Comparison of ENCODE assay signal across 1 cellular context in the genomic region with DNA sequence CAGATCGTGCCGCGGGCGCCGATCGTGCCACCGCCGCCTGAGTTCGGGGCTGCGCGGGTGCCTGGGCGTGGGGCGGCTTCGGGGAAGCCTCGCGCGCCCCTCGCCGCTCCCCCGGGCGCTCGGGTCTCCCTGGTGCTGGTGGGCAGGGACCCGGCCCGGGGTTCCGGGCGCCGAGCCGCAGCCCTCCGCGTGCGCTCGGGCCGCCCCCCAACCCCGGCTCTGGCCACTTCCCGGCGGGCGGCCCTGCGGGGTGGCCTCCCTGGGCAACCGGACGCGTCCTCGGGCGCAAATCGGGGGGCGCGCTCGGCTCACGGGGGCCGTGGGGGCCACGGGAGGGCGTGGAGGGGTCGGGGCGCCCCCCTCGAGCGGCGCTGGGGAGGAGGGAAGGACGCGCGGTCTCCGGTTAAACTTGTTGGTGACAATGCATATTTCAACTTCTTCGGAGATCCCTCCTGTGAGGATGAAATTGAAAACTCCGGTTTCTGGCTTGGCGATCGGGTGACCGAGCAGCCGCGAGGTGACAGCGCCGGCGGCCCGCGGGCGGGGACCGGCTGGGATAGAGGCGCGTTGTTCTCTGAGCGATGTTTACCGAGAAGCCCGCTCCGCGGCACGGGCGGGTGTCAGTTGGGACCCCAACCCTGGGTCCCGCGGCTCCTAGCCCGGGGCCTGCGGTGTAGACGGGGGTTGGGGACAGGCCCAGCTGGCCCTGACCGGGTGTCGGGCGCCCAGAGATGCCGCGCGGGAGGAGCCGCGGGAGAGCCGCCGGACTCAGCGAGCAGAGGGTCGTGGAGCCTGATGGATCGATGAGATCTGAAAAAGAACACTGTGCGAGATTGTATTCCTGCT.
TF ChIP-seq lines count a peak whose summit lies in the region.

No MANE protein-coding gene starts in this region.

TF ChIP-seq in HepG2, 621 proteins besides CTCF, POLR2A, EP300 and RAD21 (continued from another document and continues in another):
- TF ChIP-seq, protein P1, sequence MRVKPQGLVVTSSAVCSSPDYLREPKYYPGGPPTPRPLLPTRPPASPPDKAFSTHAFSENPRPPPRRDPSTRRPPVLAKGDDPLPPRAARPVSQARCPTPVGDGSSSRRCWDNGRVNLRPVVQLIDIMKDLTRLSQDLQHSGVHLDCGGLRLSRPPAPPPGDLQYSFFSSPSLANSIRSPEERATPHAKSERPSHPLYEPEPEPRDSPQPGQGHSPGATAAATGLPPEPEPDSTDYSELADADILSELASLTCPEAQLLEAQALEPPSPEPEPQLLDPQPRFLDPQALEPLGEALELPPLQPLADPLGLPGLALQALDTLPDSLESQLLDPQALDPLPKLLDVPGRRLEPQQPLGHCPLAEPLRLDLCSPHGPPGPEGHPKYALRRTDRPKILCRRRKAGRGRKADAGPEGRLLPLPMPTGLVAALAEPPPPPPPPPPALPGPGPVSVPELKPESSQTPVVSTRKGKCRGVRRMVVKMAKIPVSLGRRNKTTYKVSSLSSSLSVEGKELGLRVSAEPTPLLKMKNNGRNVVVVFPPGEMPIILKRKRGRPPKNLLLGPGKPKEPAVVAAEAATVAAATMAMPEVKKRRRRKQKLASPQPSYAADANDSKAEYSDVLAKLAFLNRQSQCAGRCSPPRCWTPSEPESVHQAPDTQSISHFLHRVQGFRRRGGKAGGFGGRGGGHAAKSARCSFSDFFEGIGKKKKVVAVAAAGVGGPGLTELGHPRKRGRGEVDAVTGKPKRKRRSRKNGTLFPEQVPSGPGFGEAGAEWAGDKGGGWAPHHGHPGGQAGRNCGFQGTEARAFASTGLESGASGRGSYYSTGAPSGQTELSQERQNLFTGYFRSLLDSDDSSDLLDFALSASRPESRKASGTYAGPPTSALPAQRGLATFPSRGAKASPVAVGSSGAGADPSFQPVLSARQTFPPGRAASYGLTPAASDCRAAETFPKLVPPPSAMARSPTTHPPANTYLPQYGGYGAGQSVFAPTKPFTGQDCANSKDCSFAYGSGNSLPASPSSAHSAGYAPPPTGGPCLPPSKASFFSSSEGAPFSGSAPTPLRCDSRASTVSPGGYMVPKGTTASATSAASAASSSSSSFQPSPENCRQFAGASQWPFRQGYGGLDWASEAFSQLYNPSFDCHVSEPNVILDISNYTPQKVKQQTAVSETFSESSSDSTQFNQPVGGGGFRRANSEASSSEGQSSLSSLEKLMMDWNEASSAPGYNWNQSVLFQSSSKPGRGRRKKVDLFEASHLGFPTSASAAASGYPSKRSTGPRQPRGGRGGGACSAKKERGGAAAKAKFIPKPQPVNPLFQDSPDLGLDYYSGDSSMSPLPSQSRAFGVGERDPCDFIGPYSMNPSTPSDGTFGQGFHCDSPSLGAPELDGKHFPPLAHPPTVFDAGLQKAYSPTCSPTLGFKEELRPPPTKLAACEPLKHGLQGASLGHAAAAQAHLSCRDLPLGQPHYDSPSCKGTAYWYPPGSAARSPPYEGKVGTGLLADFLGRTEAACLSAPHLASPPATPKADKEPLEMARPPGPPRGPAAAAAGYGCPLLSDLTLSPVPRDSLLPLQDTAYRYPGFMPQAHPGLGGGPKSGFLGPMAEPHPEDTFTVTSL (CRISPR knock-in tag; IDR thresholded peaks at IDR 0.05; ENCODE audit: borderline replicate concordance): no peak
- TF ChIP-seq, protein P2, sequence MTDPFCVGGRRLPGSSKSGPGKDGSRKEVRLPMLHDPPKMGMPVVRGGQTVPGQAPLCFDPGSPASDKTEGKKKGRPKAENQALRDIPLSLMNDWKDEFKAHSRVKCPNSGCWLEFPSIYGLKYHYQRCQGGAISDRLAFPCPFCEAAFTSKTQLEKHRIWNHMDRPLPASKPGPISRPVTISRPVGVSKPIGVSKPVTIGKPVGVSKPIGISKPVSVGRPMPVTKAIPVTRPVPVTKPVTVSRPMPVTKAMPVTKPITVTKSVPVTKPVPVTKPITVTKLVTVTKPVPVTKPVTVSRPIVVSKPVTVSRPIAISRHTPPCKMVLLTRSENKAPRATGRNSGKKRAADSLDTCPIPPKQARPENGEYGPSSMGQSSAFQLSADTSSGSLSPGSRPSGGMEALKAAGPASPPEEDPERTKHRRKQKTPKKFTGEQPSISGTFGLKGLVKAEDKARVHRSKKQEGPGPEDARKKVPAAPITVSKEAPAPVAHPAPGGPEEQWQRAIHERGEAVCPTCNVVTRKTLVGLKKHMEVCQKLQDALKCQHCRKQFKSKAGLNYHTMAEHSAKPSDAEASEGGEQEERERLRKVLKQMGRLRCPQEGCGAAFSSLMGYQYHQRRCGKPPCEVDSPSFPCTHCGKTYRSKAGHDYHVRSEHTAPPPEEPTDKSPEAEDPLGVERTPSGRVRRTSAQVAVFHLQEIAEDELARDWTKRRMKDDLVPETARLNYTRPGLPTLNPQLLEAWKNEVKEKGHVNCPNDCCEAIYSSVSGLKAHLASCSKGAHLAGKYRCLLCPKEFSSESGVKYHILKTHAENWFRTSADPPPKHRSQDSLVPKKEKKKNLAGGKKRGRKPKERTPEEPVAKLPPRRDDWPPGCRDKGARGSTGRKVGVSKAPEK (CRISPR knock-in tag; IDR thresholded peaks at IDR 0.05; ENCODE audit: borderline replicate concordance): no peak
- TF ChIP-seq RBM39 (IDR thresholded peaks at IDR 0.05; ENCODE audit: low read depth, low read length, poor library complexity, severe bottlenecking) (no peak), MZF1 (CRISPR knock-in tag; IDR thresholded peaks at IDR 0.05; ENCODE audit: borderline replicate concordance) (no peak), ZMYM3 (CRISPR knock-in tag; IDR thresholded peaks at IDR 0.05) (no peak), ZNF496 (CRISPR knock-in tag; IDR thresholded peaks at IDR 0.05; ENCODE audit: insufficient replicate concordance) (no peak), ZKSCAN1 (IDR thresholded peaks at IDR 0.05; ENCODE audit: low read length) (no peak), ATM (IDR thresholded peaks at IDR 0.05; ENCODE audit: borderline replicate concordance) (no peak), ZFYVE20 (CRISPR knock-in tag; IDR thresholded peaks at IDR 0.05; ENCODE audit: borderline replicate concordance, low read depth) (no peak), GTF3A (CRISPR knock-in tag; conservative IDR thresholded peaks at IDR 0.05) (no peak), ZNF230 (CRISPR knock-in tag; IDR thresholded peaks at IDR 0.05) (no peak), ZNF350 (CRISPR knock-in tag; IDR thresholded peaks at IDR 0.05; ENCODE audit: borderline replicate concordance, low read depth) (no peak), ZNF670 (CRISPR knock-in tag; IDR thresholded peaks at IDR 0.05; ENCODE audit: borderline replicate concordance) (no peak), PAX8 (CRISPR knock-in tag; IDR thresholded peaks at IDR 0.05; ENCODE audit: borderline replicate concordance) (0 out of 2 replicates have a peak, but pooled peaks have one; percentile 17), ATAD3A (CRISPR knock-in tag; IDR thresholded peaks at IDR 0.05) (no peak), ZNF501 (CRISPR knock-in tag; IDR thresholded peaks at IDR 0.05) (peak; percentile 66; the same call in 1 of the 2 replicates), PRPF4 (IDR thresholded peaks at IDR 0.05; ENCODE audit: low read depth, low read length, poor library complexity, severe bottlenecking) (no peak), ZNF331 (CRISPR knock-in tag; IDR thresholded peaks at IDR 0.05) (no peak), MAZ (IDR thresholded peaks at IDR 0.05; ENCODE audit: borderline replicate concordance, low read depth, low read length) (no peak; the same call in 1 of the 2 replicates), MAZ (CRISPR knock-in tag; IDR thresholded peaks at IDR 0.05; ENCODE audit: low read depth) (no peak; the same call in none of the 2 replicates), ETV5 (CRISPR knock-in tag; IDR thresholded peaks at IDR 0.05; ENCODE audit: borderline replicate concordance) (no peak), SIN3A (IDR thresholded peaks at IDR 0.05; ENCODE audit: borderline replicate concordance, low read depth, low read length) (peak; percentile 22; the same call in 1 of the 2 replicates), ZBTB8A (CRISPR knock-in tag; IDR thresholded peaks at IDR 0.05; ENCODE audit: borderline replicate concordance, low read depth) (no peak), SALL2 (CRISPR knock-in tag; IDR thresholded peaks at IDR 0.05) (0 out of 2 replicates have a peak, but pooled peaks have one; percentile 18), MXI1 (IDR thresholded peaks at IDR 0.05; ENCODE audit: borderline replicate concordance, low read depth, low read length) (no peak), NBN (conservative IDR thresholded peaks at IDR 0.05) (no peak), SRSF4 (IDR thresholded peaks at IDR 0.05; ENCODE audit: low read depth, low read length, poor library complexity, severe bottlenecking) (no peak)
- TF ChIP-seq, protein P3, sequence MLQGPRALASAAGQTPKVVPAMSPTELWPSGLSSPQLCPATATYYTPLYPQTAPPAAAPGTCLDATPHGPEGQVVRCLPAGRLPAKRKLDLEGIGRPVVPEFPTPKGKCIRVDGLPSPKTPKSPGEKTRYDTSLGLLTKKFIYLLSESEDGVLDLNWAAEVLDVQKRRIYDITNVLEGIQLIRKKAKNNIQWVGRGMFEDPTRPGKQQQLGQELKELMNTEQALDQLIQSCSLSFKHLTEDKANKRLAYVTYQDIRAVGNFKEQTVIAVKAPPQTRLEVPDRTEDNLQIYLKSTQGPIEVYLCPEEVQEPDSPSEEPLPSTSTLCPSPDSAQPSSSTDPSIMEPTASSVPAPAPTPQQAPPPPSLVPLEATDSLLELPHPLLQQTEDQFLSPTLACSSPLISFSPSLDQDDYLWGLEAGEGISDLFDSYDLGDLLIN (CRISPR knock-in tag; IDR thresholded peaks at IDR 0.05; ENCODE audit: borderline replicate concordance): no peak
- TF ChIP-seq, protein P4, sequence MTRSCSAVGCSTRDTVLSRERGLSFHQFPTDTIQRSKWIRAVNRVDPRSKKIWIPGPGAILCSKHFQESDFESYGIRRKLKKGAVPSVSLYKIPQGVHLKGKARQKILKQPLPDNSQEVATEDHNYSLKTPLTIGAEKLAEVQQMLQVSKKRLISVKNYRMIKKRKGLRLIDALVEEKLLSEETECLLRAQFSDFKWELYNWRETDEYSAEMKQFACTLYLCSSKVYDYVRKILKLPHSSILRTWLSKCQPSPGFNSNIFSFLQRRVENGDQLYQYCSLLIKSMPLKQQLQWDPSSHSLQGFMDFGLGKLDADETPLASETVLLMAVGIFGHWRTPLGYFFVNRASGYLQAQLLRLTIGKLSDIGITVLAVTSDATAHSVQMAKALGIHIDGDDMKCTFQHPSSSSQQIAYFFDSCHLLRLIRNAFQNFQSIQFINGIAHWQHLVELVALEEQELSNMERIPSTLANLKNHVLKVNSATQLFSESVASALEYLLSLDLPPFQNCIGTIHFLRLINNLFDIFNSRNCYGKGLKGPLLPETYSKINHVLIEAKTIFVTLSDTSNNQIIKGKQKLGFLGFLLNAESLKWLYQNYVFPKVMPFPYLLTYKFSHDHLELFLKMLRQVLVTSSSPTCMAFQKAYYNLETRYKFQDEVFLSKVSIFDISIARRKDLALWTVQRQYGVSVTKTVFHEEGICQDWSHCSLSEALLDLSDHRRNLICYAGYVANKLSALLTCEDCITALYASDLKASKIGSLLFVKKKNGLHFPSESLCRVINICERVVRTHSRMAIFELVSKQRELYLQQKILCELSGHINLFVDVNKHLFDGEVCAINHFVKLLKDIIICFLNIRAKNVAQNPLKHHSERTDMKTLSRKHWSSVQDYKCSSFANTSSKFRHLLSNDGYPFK (CRISPR knock-in tag; IDR thresholded peaks at IDR 0.05; ENCODE audit: borderline replicate concordance): peak; percentile 3; the same call in 1 of the 2 replicates
- TF ChIP-seq, protein P5, sequence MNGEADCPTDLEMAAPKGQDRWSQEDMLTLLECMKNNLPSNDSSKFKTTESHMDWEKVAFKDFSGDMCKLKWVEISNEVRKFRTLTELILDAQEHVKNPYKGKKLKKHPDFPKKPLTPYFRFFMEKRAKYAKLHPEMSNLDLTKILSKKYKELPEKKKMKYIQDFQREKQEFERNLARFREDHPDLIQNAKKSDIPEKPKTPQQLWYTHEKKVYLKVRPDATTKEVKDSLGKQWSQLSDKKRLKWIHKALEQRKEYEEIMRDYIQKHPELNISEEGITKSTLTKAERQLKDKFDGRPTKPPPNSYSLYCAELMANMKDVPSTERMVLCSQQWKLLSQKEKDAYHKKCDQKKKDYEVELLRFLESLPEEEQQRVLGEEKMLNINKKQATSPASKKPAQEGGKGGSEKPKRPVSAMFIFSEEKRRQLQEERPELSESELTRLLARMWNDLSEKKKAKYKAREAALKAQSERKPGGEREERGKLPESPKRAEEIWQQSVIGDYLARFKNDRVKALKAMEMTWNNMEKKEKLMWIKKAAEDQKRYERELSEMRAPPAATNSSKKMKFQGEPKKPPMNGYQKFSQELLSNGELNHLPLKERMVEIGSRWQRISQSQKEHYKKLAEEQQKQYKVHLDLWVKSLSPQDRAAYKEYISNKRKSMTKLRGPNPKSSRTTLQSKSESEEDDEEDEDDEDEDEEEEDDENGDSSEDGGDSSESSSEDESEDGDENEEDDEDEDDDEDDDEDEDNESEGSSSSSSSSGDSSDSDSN (CRISPR knock-in tag; IDR thresholded peaks at IDR 0.05): peak; percentile 66
- TF ChIP-seq, protein P6, sequence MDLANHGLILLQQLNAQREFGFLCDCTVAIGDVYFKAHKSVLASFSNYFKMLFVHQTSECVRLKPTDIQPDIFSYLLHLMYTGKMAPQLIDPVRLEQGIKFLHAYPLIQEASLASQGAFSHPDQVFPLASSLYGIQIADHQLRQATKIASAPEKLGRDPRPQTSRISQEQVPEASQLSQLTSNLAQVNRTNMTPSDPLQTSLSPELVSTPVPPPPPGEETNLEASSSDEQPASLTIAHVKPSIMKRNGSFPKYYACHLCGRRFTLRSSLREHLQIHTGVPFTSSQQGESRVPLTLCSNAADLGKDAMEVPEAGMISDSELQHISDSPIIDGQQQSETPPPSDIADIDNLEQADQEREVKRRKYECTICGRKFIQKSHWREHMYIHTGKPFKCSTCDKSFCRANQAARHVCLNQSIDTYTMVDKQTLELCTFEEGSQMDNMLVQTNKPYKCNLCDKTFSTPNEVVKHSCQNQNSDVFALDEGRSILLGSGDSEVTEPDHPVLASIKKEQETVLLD (CRISPR knock-in tag; IDR thresholded peaks at IDR 0.05; ENCODE audit: low read depth): no peak
- TF ChIP-seq, protein P7, sequence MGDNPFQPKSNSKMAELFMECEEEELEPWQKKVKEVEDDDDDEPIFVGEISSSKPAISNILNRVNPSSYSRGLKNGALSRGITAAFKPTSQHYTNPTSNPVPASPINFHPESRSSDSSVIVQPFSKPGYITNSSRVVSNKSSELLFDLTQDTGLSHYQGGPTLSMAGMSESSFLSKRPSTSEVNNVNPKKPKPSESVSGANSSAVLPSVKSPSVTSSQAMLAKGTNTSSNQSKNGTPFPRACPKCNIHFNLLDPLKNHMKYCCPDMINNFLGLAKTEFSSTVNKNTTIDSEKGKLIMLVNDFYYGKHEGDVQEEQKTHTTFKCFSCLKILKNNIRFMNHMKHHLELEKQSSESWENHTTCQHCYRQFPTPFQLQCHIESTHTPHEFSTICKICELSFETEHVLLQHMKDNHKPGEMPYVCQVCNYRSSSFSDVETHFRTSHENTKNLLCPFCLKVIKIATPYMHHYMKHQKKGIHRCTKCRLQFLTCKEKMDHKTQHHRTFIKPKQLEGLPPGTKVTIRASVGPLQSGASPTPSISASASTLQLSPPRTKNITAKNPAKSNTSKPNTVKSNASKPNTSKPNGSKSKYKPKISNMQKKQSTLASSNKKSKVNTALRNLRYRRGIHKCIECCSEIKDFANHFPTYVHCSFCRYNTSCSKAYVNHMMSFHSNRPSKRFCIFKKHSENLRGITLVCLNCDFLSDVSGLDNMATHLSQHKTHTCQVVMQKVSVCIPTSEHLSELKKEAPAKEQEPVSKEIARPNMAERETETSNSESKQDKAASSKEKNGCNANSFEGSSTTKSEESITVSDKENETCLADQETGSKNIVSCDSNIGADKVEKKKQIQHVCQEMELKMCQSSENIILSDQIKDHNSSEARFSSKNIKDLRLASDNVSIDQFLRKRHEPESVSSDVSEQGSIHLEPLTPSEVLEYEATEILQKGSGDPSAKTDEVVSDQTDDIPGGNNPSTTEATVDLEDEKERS (CRISPR knock-in tag; IDR thresholded peaks at IDR 0.05): no peak; the same call in 1 of the 2 replicates
